11 cellular contexts compared by ENCODE assay signal in genomic region chr4:38855466-38855865, GRCh38. TPM values are rescaled to one million over a fixed set of nuclear protein-coding genes. Genes with fewer than 3 reads are reported as not detected.
DNase-seq lines count a peak whose midpoint lies in the region; ATAC-seq, FAIRE-seq and TF ChIP-seq lines count a peak whose summit lies in the region.
"Had no signal": no experiment of that assay in that cellular context is flagged by ENCODE, and none has a peak within 500 bp of the region (broad histone marks: within the 10 kb centered on the region; RNA-seq: fewer than 3 reads in every experiment).

No MANE protein-coding gene starts in this region.

- no peak for TF ChIP-seq CTCF in HCT116 (IDR thresholded peaks at IDR 0.05 in 2 of 3, conservative IDR thresholded peaks at IDR 0.05 in 1 of 3; ENCODE audit: borderline replicate concordance in 1 of 3, insufficient read depth in 1 of 3, low read depth in 2 of 3, low read length in 2 of 3)

- RAD21 ChIA-PET in HCT116 (lab: Charles Lee; ENCODE audit: low non-redundant PET in 1 of 2, low total read pairs in 2 of 2, uncharacterized antibody in 2 of 2, unreplicated experiment in 2 of 2) = no interaction called here

- TF ChIP-seq POLR2A in HCT116 (IDR thresholded peaks at IDR 0.05; ENCODE audit: borderline replicate concordance, extremely low read depth, insufficient read depth, insufficient read length) = no peak

- H3K4me1 ChIP-seq in CD8-positive, alpha-beta memory T cell (ENCODE audit: insufficient read depth, low read length) = peaks cover 23% of the 10 kb centered on the region
- H3K4me1 ChIP-seq in HCT116 (ENCODE audit: control insufficient read depth in 1 of 2, insufficient read depth in 2 of 2, low read length in 2 of 2) (peaks cover 16 to 44% of the 10 kb centered on the region in 2 experiments), muscle layer of duodenum (ENCODE audit: control insufficient read depth in 1 of 2, insufficient read depth in 2 of 2, low read length in 2 of 2) (no peaks in the 10 kb centered on the region)

- CTCF ChIA-PET in CD8-positive, alpha-beta memory T cell (lab: Charles Lee) = interaction anchor here (1.3 to 4.2 kb wide), 4 partner anchors 48 to 700 kb away, joined by 3 to 45 read pairs (median 8); partner anchors contain the start of gene TLR1
- CTCF ChIA-PET in HCT116 (lab: Charles Lee) = interaction anchor here (1.0 to 2.5 kb wide), 7 partner anchors 9 to 676 kb away, joined by 3 to 19 read pairs (median 4); partner anchors contain the start of gene TLR10
- CTCF ChIA-PET in activated CD4-positive, alpha-beta memory T cell treated with anti-CD3 and anti-CD28 coated beads for 36 hours (lab: Charles Lee) = interaction anchor here (0.8 to 4.5 kb wide), 19 partner anchors 9 to 672 kb away, joined by 3 to 94 read pairs (median 4); partner anchors contain the start of genes TLR1, TLR10 and UGDH

- no peaks in the 10 kb centered on the region for H3K9me2 ChIP-seq in HCT116 (ENCODE audit: insufficient read depth)
- H3K9me2 ChIP-seq: SK-N-SH had no signal

- H3K27ac Mint-ChIP-seq in CD8-positive, alpha-beta memory T cell = peak overlapping the region in 4 of 8 donors; percentile 37 to 89 (median 80)
- peak overlapping the region; percentile 89 for H3K27ac Mint-ChIP-seq in activated CD4-positive, alpha-beta memory T cell treated with anti-CD3 and anti-CD28 coated beads for 36 hours

- peaks cover 0 to 10% (median 5%) of the 10 kb centered on the region in 5 donors for H3K9me3 Mint-ChIP-seq in CD8-positive, alpha-beta memory T cell
- peaks cover 7% of the 10 kb centered on the region for H3K9me3 Mint-ChIP-seq in activated CD4-positive, alpha-beta memory T cell treated with anti-CD3 and anti-CD28 coated beads for 36 hours

- no peaks in the 10 kb centered on the region for H3K27me3 ChIP-seq in CD8-positive, alpha-beta memory T cell (ENCODE audit: insufficient read depth, low read length, poor library complexity, severe bottlenecking)
- H3K27me3 ChIP-seq in HCT116 (ENCODE audit: insufficient read depth, low read length) = no peaks in the 10 kb centered on the region
- H3K27me3 ChIP-seq in muscle layer of duodenum (ENCODE audit: low read depth, low read length) = no peaks in the 10 kb centered on the region
- H3K27me3 ChIP-seq in MG63 = no peaks in the 10 kb centered on the region

- H3K27ac ChIP-seq in CD8-positive, alpha-beta memory T cell (ENCODE audit: low read depth, low read length) = no peak overlapping the region
- H3K27ac ChIP-seq in HCT116 (ENCODE audit: low read depth, low read length) = no peak overlapping the region
- peak overlapping the region; percentile 78 for H3K27ac ChIP-seq in muscle layer of duodenum (ENCODE audit: low read length)

- peaks cover 18 to 27% (median 25%) of the 10 kb centered on the region in 3 donors for H3K4me1 Mint-ChIP-seq in CD8-positive, alpha-beta memory T cell
- H3K4me1 Mint-ChIP-seq in activated CD4-positive, alpha-beta memory T cell treated with anti-CD3 and anti-CD28 coated beads for 36 hours (ENCODE audit: low read depth) = peaks cover 32% of the 10 kb centered on the region

- TF ChIP-seq RAD21 in HCT116 (IDR thresholded peaks at IDR 0.05; ENCODE audit: low read depth) = no peak

- peaks cover 0 to under 1% (median 0%) of the 10 kb centered on the region in 3 donors for H3K36me3 Mint-ChIP-seq in CD8-positive, alpha-beta memory T cell
- peaks cover 2% of the 10 kb centered on the region for H3K36me3 Mint-ChIP-seq in activated CD4-positive, alpha-beta memory T cell treated with anti-CD3 and anti-CD28 coated beads for 36 hours

- no peak for FAIRE-seq in HTR-8/SVneo (lab: Jason Lieb, UNC)

- H4K20me1 ChIP-seq in HCT116 (ENCODE audit: insufficient read depth) = no peaks in the 10 kb centered on the region

- no TSS peak for BruUV-seq in HCT116 (replicated peaks; lab: Mats Ljungman, UMichigan)

- H3K4me2 ChIP-seq in HCT116 (ENCODE audit: low read length) = peak overlapping the region; percentile 90
- H3K4me2 ChIP-seq: SK-N-SH had no signal

- intact Hi-C loops in HCT116 (cut with micrococcal nuclease) = loop anchor here (5.0 to 10.0 kb wide), 3 partner anchors 673 to 793 kb away; no protein-coding TSS in a partner anchor
- intact Hi-C loops in activated CD4-positive, alpha-beta memory T cell treated with anti-CD3 and anti-CD28 coated beads for 36 hours (cut with micrococcal nuclease) = loop anchor here (10.0 kb wide), 2 partner anchors 541 to 681 kb away; no protein-coding TSS in a partner anchor

- no peaks in the 10 kb centered on the region for H3K27me3 Mint-ChIP-seq in CD8-positive, alpha-beta memory T cell
- H3K27me3 Mint-ChIP-seq in activated CD4-positive, alpha-beta memory T cell treated with anti-CD3 and anti-CD28 coated beads for 36 hours = no peaks in the 10 kb centered on the region

- H3K4me3 ChIP-seq in CD8-positive, alpha-beta memory T cell (ENCODE audit: low read length) = no peak overlapping the region
- H3K4me3 ChIP-seq in HCT116 (replicated peaks in 1 of 2; ENCODE audit: low read depth in 1 of 2, low read length in 2 of 2) (no peak overlapping the region; a peak in 1 of 4 replicates), muscle layer of duodenum (ENCODE audit: low read depth in 1 of 2, low read length in 2 of 2) (peak overlapping the region in 1 of 2 donors; percentile 64), MG63 (no peak overlapping the region)

- H3K9me3 ChIP-seq in CD8-positive, alpha-beta memory T cell (ENCODE audit: low read length) = no peaks in the 10 kb centered on the region
- H3K9me3 ChIP-seq in HCT116 (ENCODE audit: control insufficient read depth in 1 of 2, insufficient read depth in 1 of 2, low read depth in 1 of 2, low read length in 2 of 2) = no peaks in the 10 kb centered on the region
- no peaks in the 10 kb centered on the region for H3K9me3 ChIP-seq in muscle layer of duodenum (ENCODE audit: control insufficient read depth in 1 of 2, low read length in 2 of 2)
- H3K9me3 ChIP-seq in MG63 = no peaks in the 10 kb centered on the region

- ATAC-seq in HCT116 = no peak
- no peak for ATAC-seq in HG03521 (IDR thresholded peaks at IDR 0.05; ENCODE audit: unreplicated experiment)

- peak overlapping the region; percentile 97 for H2AFZ ChIP-seq in HCT116 (ENCODE audit: low read depth, low read length, poor library complexity, severe bottlenecking)

- H3K4me3 Mint-ChIP-seq in CD8-positive, alpha-beta memory T cell = peak overlapping the region in 6 of 7 donors; percentile 71 to 87 (median 84)
- peak overlapping the region; percentile 77 for H3K4me3 Mint-ChIP-seq in activated CD4-positive, alpha-beta memory T cell treated with anti-CD3 and anti-CD28 coated beads for 36 hours

- no peak for DNase-seq in CD8-positive, alpha-beta memory T cell
- DNase-seq in HCT116 (ENCODE audit: low read depth, low spot score) = no peak
- no peak for DNase-seq in activated CD4-positive, alpha-beta memory T cell treated with anti-CD3 and anti-CD28 coated beads for 36 hours
- no peak for DNase-seq in HTR-8/SVneo (ENCODE audit: insufficient read length, low spot score)
- DNase-seq in MG63 = no peak
- DNase-seq: activated CD4-positive, alpha-beta T cell treated with anti-CD3 and anti-CD28 coated beads, Interleukin-2, amount 50 U/mL, for 48 hours; DMS153; glutamatergic neuron; SK-N-SH had no signal

- no peak overlapping the region for H3K9ac ChIP-seq in HCT116 (ENCODE audit: low read length)
- H3K9ac ChIP-seq: SK-N-SH had no signal

- H3K79me2 ChIP-seq in HCT116 (ENCODE audit: insufficient read depth, low read length) = no peaks in the 10 kb centered on the region

- no peaks in the 10 kb centered on the region for H3K36me3 ChIP-seq in CD8-positive, alpha-beta memory T cell (ENCODE audit: insufficient read depth, low read length)
- H3K36me3 ChIP-seq in HCT116 (ENCODE audit: control insufficient read depth in 1 of 2, insufficient read depth in 2 of 2, low read length in 2 of 2) = no peaks in the 10 kb centered on the region
- H3K36me3 ChIP-seq in muscle layer of duodenum (ENCODE audit: control insufficient read depth in 1 of 2, insufficient read depth in 2 of 2, low read length in 2 of 2) = no peaks in the 10 kb centered on the region
- H3K36me3 ChIP-seq in MG63 = no peaks in the 10 kb centered on the region

- POLR2A ChIA-PET in CD8-positive, alpha-beta memory T cell (lab: Charles Lee) = interaction anchor here (1.0 kb wide), 1 partner anchor 96 kb away, joined by 4 read pairs; no protein-coding TSS in a partner anchor
- POLR2A ChIA-PET in HCT116 (lab: Charles Lee) = interaction anchor here (0.7 to 0.9 kb wide), 3 partner anchors 12 to 96 kb away, joined by 3 to 4 read pairs (median 4); no protein-coding TSS in a partner anchor
- POLR2A ChIA-PET in activated CD4-positive, alpha-beta memory T cell treated with anti-CD3 and anti-CD28 coated beads for 36 hours (lab: Charles Lee) = interaction anchor here (1.1 kb wide), 1 partner anchor 51 kb away, joined by 3 read pairs; the partner anchor contains the start of gene TLR1

TF ChIP-seq in HCT116, 20 proteins besides CTCF, POLR2A, EP300 and RAD21 (continues in another document):
- TF ChIP-seq EZH2phosphoT487 (IDR thresholded peaks at IDR 0.05; ENCODE audit: borderline replicate concordance) (no peak), JUND (IDR thresholded peaks at IDR 0.05) (no peak), ATF3 (IDR thresholded peaks at IDR 0.05) (no peak)

RNA-seq across cellular contexts. Expression of gene TLR6, which starts 1.2 kb away (rescaled TPM):
- 1 to 10 TPM; 1.2 TPM for total RNA-seq in CD8-positive, alpha-beta memory T cell
- polyA plus RNA-seq in CD8-positive, alpha-beta memory T cell = 1.3 TPM
- total RNA-seq in HCT116 (2021; ENCODE audit: unreplicated experiment) = 4.8 TPM
- polyA plus RNA-seq in HCT116 (2012) = 0.66 and 0.92 TPM in 2 replicates
- 1 to 10 TPM; 1.4 to 2.2 TPM for total RNA-seq in activated CD4-positive, alpha-beta memory T cell treated with anti-CD3 and anti-CD28 coated beads for 36 hours
- 0.82 TPM in 1 of 2 replicates, not detected in the other for total RNA-seq in MG63 (2014; rRNA removed; shearing (Covaris generic); ENCODE audit: low replicate concordance)

RNA-seq across cellular contexts. Expression of gene FAM114A1, which starts 12.1 kb away (rescaled TPM):
- under 1 TPM in 1 of 2 experiments, not detected in 1; 0.31 TPM for total RNA-seq in CD8-positive, alpha-beta memory T cell
- not detected for polyA plus RNA-seq in CD8-positive, alpha-beta memory T cell
- 35.6 TPM for total RNA-seq in HCT116 (2021; ENCODE audit: unreplicated experiment)
- 24.2 and 32.4 TPM in 2 replicates for polyA plus RNA-seq in HCT116 (2012)
- total RNA-seq in activated CD4-positive, alpha-beta memory T cell treated with anti-CD3 and anti-CD28 coated beads for 36 hours = under 1 TPM; 0.50 to 0.65 TPM
- 40.7 and 56.7 TPM in 2 replicates for total RNA-seq in MG63 (2014; rRNA removed; shearing (Covaris generic); ENCODE audit: low replicate concordance)

RNA-seq across cellular contexts. Expression of gene TLR1, which starts 50.9 kb away (rescaled TPM):
- total RNA-seq in CD8-positive, alpha-beta memory T cell = 1 to 10 TPM; 1.3 to 2.1 TPM
- 9.8 TPM for polyA plus RNA-seq in CD8-positive, alpha-beta memory T cell
- 1.4 TPM for total RNA-seq in HCT116 (2021; ENCODE audit: unreplicated experiment)
- 0.42 and 0.70 TPM in 2 replicates for polyA plus RNA-seq in HCT116 (2012)
- total RNA-seq in activated CD4-positive, alpha-beta memory T cell treated with anti-CD3 and anti-CD28 coated beads for 36 hours = 1 to 10 TPM; 1.5 to 1.8 TPM
- total RNA-seq in MG63 (2014; rRNA removed; shearing (Covaris generic); ENCODE audit: low replicate concordance) = 0.07 TPM in 1 of 2 replicates, not detected in the other
- polyA plus RNA-seq: SK-N-SH had no signal

Comparison
In these comparisons a context has a peak if more than half of its experiments do, and no peak if none do; other contexts are left out.
1. RNA of gene FAM114A1, which starts 12.1 kb away (total RNA-seq): 40.7 to 56.7 TPM in MG63 and 35.6 TPM in HCT116 (single experiment); 0.50 to 0.65 TPM in activated CD4-positive, alpha-beta memory T cell treated with anti-CD3 and anti-CD28 coated beads for 36 hours and 0.31 TPM in CD8-positive, alpha-beta memory T cell; every median in the first group is over 10 times any median in the second.